8 cellular contexts compared by ENCODE assay signal in genomic region chr3:13414040-13414729, GRCh38. TPM values are rescaled to one million over a fixed set of nuclear protein-coding genes. Genes with fewer than 3 reads are reported as not detected.
DNase-seq lines count a peak whose midpoint lies in the region; ATAC-seq and TF ChIP-seq lines count a peak whose summit lies in the region.

No MANE protein-coding gene starts in this region.

- no peaks in the 10 kb centered on the region for H4K20me1 ChIP-seq in OCI-LY1 (ENCODE audit: insufficient read depth, low read length)

- peaks cover 59% of the 10 kb centered on the region for H3K4me1 Mint-ChIP-seq in activated T-helper 1 cell treated with anti-CD3 and anti-CD28 coated beads, Interleukin-12 subunit alpha, Interleukin-12 subunit beta, Interleukin-2, Interleukin-4 antibody, amounts not matched to agents 30 ng/mL and 10 ng/mL and 1 ng/mL, durations not matched to agents 14 hours and 24 hours and 36 hours (ENCODE audit: low read depth)

- H3K27ac ChIP-seq in OCI-LY1 (ENCODE audit: low read depth, low read length, poor library complexity, severe bottlenecking): peak overlapping the region; percentile 92
- H3K27ac ChIP-seq in lung (ENCODE audit: low read depth in 1 of 2, low read length in 1 of 2): peak overlapping the region in 1 of 2 donors; percentile 63
- no peak overlapping the region for H3K27ac ChIP-seq in testis

- DNase-seq in activated T-helper 1 cell treated with anti-CD3 and anti-CD28 coated beads, Interleukin-12 subunit alpha, Interleukin-12 subunit beta, Interleukin-2, Interleukin-4 antibody, amounts not matched to agents 30 ng/mL and 10 ng/mL and 1 ng/mL, durations not matched to agents 14 hours and 24 hours and 36 hours (ENCODE audit: low spot score): peak; percentile 57
- DNase-seq in lung (ENCODE audit: low spot score) (peak; percentile 67), testis (peak; percentile 15), OCI-M1 (lab: John Stamatoyannopoulos, UW) (no peak), NCI-H1930 (lab: John Stamatoyannopoulos, UW) (no peak)

- no peaks in the 10 kb centered on the region for H3K27me3 Mint-ChIP-seq in activated T-helper 1 cell treated with anti-CD3 and anti-CD28 coated beads, Interleukin-12 subunit alpha, Interleukin-12 subunit beta, Interleukin-2, Interleukin-4 antibody, amounts not matched to agents 30 ng/mL and 10 ng/mL and 1 ng/mL, durations not matched to agents 14 hours and 24 hours and 36 hours (ENCODE audit: insufficient read depth)

- no peaks in the 10 kb centered on the region for H3K9me2 ChIP-seq in OCI-LY1 (ENCODE audit: low read depth, low read length)

- H2AFZ ChIP-seq in OCI-LY1 (ENCODE audit: low read length): no peak overlapping the region

- WGBS in lung, 2 donors: 39 to 50% methylated on average over 14 of the region's 14 CpGs
- 84 to 93% methylated on average over 12 to 14 of the region's 14 CpGs for WGBS in testis, 2 donors

- peak overlapping the region; percentile 92; the same call in 1 of the 2 replicates for H3K9ac ChIP-seq in OCI-LY1 (ENCODE audit: low read length)

- peak overlapping the region; percentile 89 for H3K4me2 ChIP-seq in OCI-LY1 (ENCODE audit: low read length)

- H3K4me3 ChIP-seq in OCI-LY1 (ENCODE audit: low read depth, low read length, poor library complexity, severe bottlenecking) (peak overlapping the region; percentile 91), lung (no peak overlapping the region), testis (no peak overlapping the region)

- H3F3A ChIP-seq in OCI-LY1 (ENCODE audit: insufficient read depth, low read length): peaks cover 20% of the 10 kb centered on the region

- H3K27ac Mint-ChIP-seq in activated T-helper 1 cell treated with anti-CD3 and anti-CD28 coated beads, Interleukin-12 subunit alpha, Interleukin-12 subunit beta, Interleukin-2, Interleukin-4 antibody, amounts not matched to agents 30 ng/mL and 10 ng/mL and 1 ng/mL, durations not matched to agents 14 hours and 24 hours and 36 hours: peak overlapping the region; percentile 93

- H3K36me3 ChIP-seq in OCI-LY1 (ENCODE audit: insufficient read depth, low read length) (peaks cover 58% of the 10 kb centered on the region), lung (ENCODE audit: control insufficient read depth in 2 of 2, insufficient read depth in 2 of 2, low read length in 2 of 2) (no peaks in the 10 kb centered on the region), testis (ENCODE audit: low read depth, missing control alignments) (no peaks in the 10 kb centered on the region)

- H3K27me3 ChIP-seq in OCI-LY1 (ENCODE audit: insufficient read depth, low read length): no peaks in the 10 kb centered on the region
- H3K27me3 ChIP-seq in lung (ENCODE audit: control insufficient read depth, insufficient read depth): no peaks in the 10 kb centered on the region
- no peaks in the 10 kb centered on the region for H3K27me3 ChIP-seq in testis

- peak overlapping the region; percentile 71 for H3K4me3 Mint-ChIP-seq in activated T-helper 1 cell treated with anti-CD3 and anti-CD28 coated beads, Interleukin-12 subunit alpha, Interleukin-12 subunit beta, Interleukin-2, Interleukin-4 antibody, amounts not matched to agents 30 ng/mL and 10 ng/mL and 1 ng/mL, durations not matched to agents 14 hours and 24 hours and 36 hours

- no peak for TF ChIP-seq POLR2A in testis (IDR thresholded peaks at IDR 0.05)

- TF ChIP-seq CTCF in OCI-LY1 (IDR thresholded peaks at IDR 0.05; ENCODE audit: low read length): no peak
- TF ChIP-seq CTCF in lung (IDR thresholded peaks at IDR 0.05; ENCODE audit: control extremely low read depth, extremely low read depth): no peak
- TF ChIP-seq CTCF in testis (IDR thresholded peaks at IDR 0.05): no peak

- H3K9me3 Mint-ChIP-seq in activated T-helper 1 cell treated with anti-CD3 and anti-CD28 coated beads, Interleukin-12 subunit alpha, Interleukin-12 subunit beta, Interleukin-2, Interleukin-4 antibody, amounts not matched to agents 30 ng/mL and 10 ng/mL and 1 ng/mL, durations not matched to agents 14 hours and 24 hours and 36 hours: no peaks in the 10 kb centered on the region

- H3K36me3 Mint-ChIP-seq in activated T-helper 1 cell treated with anti-CD3 and anti-CD28 coated beads, Interleukin-12 subunit alpha, Interleukin-12 subunit beta, Interleukin-2, Interleukin-4 antibody, amounts not matched to agents 30 ng/mL and 10 ng/mL and 1 ng/mL, durations not matched to agents 14 hours and 24 hours and 36 hours (ENCODE audit: low read depth): peaks cover 29% of the 10 kb centered on the region

- intact Hi-C loops in activated T-helper 1 cell treated with anti-CD3 and anti-CD28 coated beads, Interleukin-12 subunit alpha, Interleukin-12 subunit beta, Interleukin-2, Interleukin-4 antibody, amounts not matched to agents 30 ng/mL and 10 ng/mL and 1 ng/mL, durations not matched to agents 14 hours and 24 hours and 36 hours (cut with micrococcal nuclease): loop anchor here (1.0 to 10.0 kb wide), 2 partner anchors 37 to 711 kb away; partner anchors contain the start of genes CHCHD4 and TMEM43
- intact Hi-C loops in testis (cut with DNase I; ENCODE audit: low total_unique reads): no loop called here

- H3K9me3 ChIP-seq in OCI-LY1 (ENCODE audit: low read length) (peaks cover under 1% of the 10 kb centered on the region; the same call in 1 of the 2 replicates), lung (ENCODE audit: control insufficient read depth in 2 of 2, insufficient read depth in 1 of 2, low read length in 1 of 2) (no peaks in the 10 kb centered on the region), testis (no peaks in the 10 kb centered on the region)

- peaks cover 91% of the 10 kb centered on the region for H3K79me2 ChIP-seq in OCI-LY1 (ENCODE audit: insufficient read depth, low read length)

- peak; percentile 92 for ATAC-seq in GM18858 (IDR thresholded peaks at IDR 0.05; ENCODE audit: unreplicated experiment)
- peak; percentile 87 for ATAC-seq in HG02840 (IDR thresholded peaks at IDR 0.05; ENCODE audit: low FRiP score, unreplicated experiment)
- ATAC-seq in lung (ENCODE audit: insufficient read depth, low FRiP score): peak; percentile 86

- H3K4me1 ChIP-seq in OCI-LY1 (ENCODE audit: insufficient read depth, low read length, severe bottlenecking) (peaks cover 59% of the 10 kb centered on the region), lung (ENCODE audit: control insufficient read depth in 2 of 2, insufficient read depth in 2 of 2, low read length in 2 of 2) (peaks cover 0 to 6% of the 10 kb centered on the region in 2 donors), testis (peaks cover 3% of the 10 kb centered on the region)

RNA-seq across cellular contexts. Expression of gene NUP210, which starts 5.9 kb away (rescaled TPM):
- total RNA-seq in activated T-helper 1 cell treated with anti-CD3 and anti-CD28 coated beads, Interleukin-12 subunit alpha, Interleukin-12 subunit beta, Interleukin-2, Interleukin-4 antibody, amounts not matched to agents 30 ng/mL and 10 ng/mL and 1 ng/mL, durations not matched to agents 14 hours and 24 hours and 36 hours: 149 and 152 TPM in 2 replicates
- total RNA-seq in lung (10 to 100 TPM; 11.1 to 20.4 TPM), testis (10 to 100 TPM; 37.4 to 44.0 TPM)
- polyA plus RNA-seq in lung (1 to 10 TPM; 5.4 to 9.8 TPM), testis (ENCODE audit: insufficient read depth, low read depth, low replicate concordance) (26.2 TPM)

Comparison
In these comparisons a context has a peak if more than half of its experiments do, and no peak if none do; other contexts are left out.
1. DNase-seq: peak in activated T-helper 1 cell treated with anti-CD3 and anti-CD28 coated beads, Interleukin-12 subunit alpha, Interleukin-12 subunit beta, Interleukin-2, Interleukin-4 antibody, amounts not matched to agents 30 ng/mL and 10 ng/mL and 1 ng/mL, durations not matched to agents 14 hours and 24 hours and 36 hours (single experiment), lung (single experiment) and testis (single experiment); none in OCI-M1 (single experiment) and NCI-H1930 (0 of 2).
2. Peak in every context shown above with its lines, with median percentiles within 50 percentile points of each other: ATAC-seq.